In the genomic region with DNA sequence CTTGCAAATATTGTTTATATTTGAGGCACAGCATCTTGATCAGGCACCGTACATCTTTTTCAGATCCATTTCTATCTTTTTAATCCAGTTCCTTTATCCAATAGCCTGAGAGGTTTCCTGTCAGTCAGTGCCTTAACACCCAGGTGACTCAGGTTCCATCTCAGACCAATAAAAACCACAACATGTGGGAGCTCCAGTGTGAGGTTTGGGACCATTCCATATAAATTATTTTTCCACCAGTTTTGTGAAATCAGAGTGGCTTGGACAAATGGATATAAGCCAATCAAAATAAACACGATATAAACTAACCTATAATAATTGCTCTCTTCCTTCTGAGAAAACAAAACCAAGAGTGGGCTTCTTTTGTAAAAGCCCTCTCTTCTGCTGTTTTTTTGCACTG, we compare ENCODE assay signal across 19 cellular contexts.
A peak's percentile ranks its signal among the peaks of the same experiment; 100 is the strongest.
DNase-seq lines count a peak whose midpoint lies in the region; ATAC-seq, FAIRE-seq and TF ChIP-seq lines count a peak whose summit lies in the region.
"Had no signal": no experiment of that assay in that cellular context is flagged by ENCODE, and none has a peak within 500 bp of the region (broad histone marks: within the 10 kb centered on the region; RNA-seq: fewer than 3 reads in every experiment).

No MANE protein-coding gene starts in this region.

- H3K27ac Mint-ChIP-seq in MCF 10A (ENCODE audit: low read depth, unreplicated experiment) (no peak overlapping the region), chondrocyte (ENCODE audit: unreplicated experiment) (no peak overlapping the region)
- H3K27ac Mint-ChIP-seq: CD4-positive, alpha-beta T cell had no signal

- in situ Hi-C loops in astrocyte of the cerebellum (cut with HindIII; ENCODE audit: low sequenced_read_pairs) = no loop called here

- H3K4me3 ChIP-seq in breast epithelium (no peak overlapping the region), astrocyte of the cerebellum (ENCODE audit: low read depth, low read length) (no peak overlapping the region), epithelial cell of esophagus (ENCODE audit: low read length) (no peak overlapping the region)
- H3K4me3 ChIP-seq: A549, HAP-1 had no signal

- H3K27ac ChIP-seq in breast epithelium (no peak overlapping the region), foreskin keratinocyte (no peak overlapping the region)
- H3K27ac ChIP-seq: 22Rv1, A549, C4-2B had no signal

- H3K27me3 ChIP-seq in breast epithelium (no peaks in the 10 kb centered on the region), foreskin keratinocyte (peaks cover 23% of the 10 kb centered on the region)

- DNase-seq in MCF 10A (ENCODE audit: unreplicated experiment) (peak; percentile 43), breast epithelium (ENCODE audit: low spot score in 2 of 2) (no peak), astrocyte of the cerebellum (ENCODE audit: low read depth) (peak; percentile 65), epithelial cell of esophagus (ENCODE audit: low read depth) (peak; percentile 12), urothelium cell line (ENCODE audit: low spot score) (peak; percentile 44), foreskin keratinocyte (no peak), chondrocyte (ENCODE audit: low spot score) (no peak)
- no peak for DNase-seq in activated CD4-positive, alpha-beta T cell treated with anti-CD3 and anti-CD28 coated beads for 1 hour
- DNase-seq: AML-193; Caco-2; CD4-positive, alpha-beta T cell; GDM1 had no signal

- CTCF ChIA-PET in MCF 10A (lab: Yijun Ruan, JAX) = no interaction called here

- H3K27me3 Mint-ChIP-seq in MCF 10A (ENCODE audit: insufficient read depth, unreplicated experiment) (peaks cover 39% of the 10 kb centered on the region), chondrocyte (ENCODE audit: low read depth) (no peaks in the 10 kb centered on the region)
- H3K27me3 Mint-ChIP-seq: CD4-positive, alpha-beta T cell had no signal

- TF ChIP-seq POLR2A in breast epithelium (IDR thresholded peaks at IDR 0.05) = no peak

- FAIRE-seq in urothelium cell line (lab: Jason Lieb, UNC) = no peak
- FAIRE-seq: A549, D721Med, GM12892, H1 had no signal

- H3K4me1 Mint-ChIP-seq in MCF 10A (ENCODE audit: insufficient read depth, unreplicated experiment) = peaks cover 6% of the 10 kb centered on the region
- peaks cover 18% of the 10 kb centered on the region for H3K4me1 Mint-ChIP-seq in chondrocyte (ENCODE audit: low read depth)

- H3K36me3 Mint-ChIP-seq in MCF 10A (ENCODE audit: insufficient read depth, unreplicated experiment) = no peaks in the 10 kb centered on the region
- peaks cover 2% of the 10 kb centered on the region for H3K36me3 Mint-ChIP-seq in chondrocyte (ENCODE audit: low read depth)

- POLR2A ChIA-PET in MCF 10A (lab: Yijun Ruan, JAX) = no interaction called here

- TF ChIP-seq CTCF in MCF 10A (IDR thresholded peaks at IDR 0.05; ENCODE audit: unreplicated experiment) (no peak), breast epithelium (IDR thresholded peaks at IDR 0.05) (no peak), astrocyte of the cerebellum (IDR thresholded peaks at IDR 0.05; ENCODE audit: low read depth, low read length, missing control alignments) (no peak), epithelial cell of esophagus (IDR thresholded peaks at IDR 0.05; ENCODE audit: insufficient read depth, low read depth, low read length, missing control alignments) (no peak), foreskin keratinocyte (conservative IDR thresholded peaks at IDR 0.05) (no peak), chondrocyte (IDR thresholded peaks at IDR 0.05) (no peak)

- intact Hi-C loops in MCF 10A (cut with micrococcal nuclease) (no loop called here), breast epithelium (cut with DNase I; ENCODE audit: low total_unique reads) (loop anchor here (2.0 kb wide), 1 partner anchor 20 kb away; no protein-coding TSS in a partner anchor)

- no peaks in the 10 kb centered on the region for H3K9me3 ChIP-seq in breast epithelium
- H3K9me3 ChIP-seq: A549, Caco-2, HAP-1 had no signal

- H3K4me1 ChIP-seq in breast epithelium (no peaks in the 10 kb centered on the region), foreskin keratinocyte (no peaks in the 10 kb centered on the region)
- H3K4me1 ChIP-seq: A549, Caco-2, HAP-1 had no signal

- no peak overlapping the region for H3K4me3 Mint-ChIP-seq in MCF 10A (ENCODE audit: unreplicated experiment)
- H3K4me3 Mint-ChIP-seq in chondrocyte (ENCODE audit: unreplicated experiment) = no peak overlapping the region
- H3K4me3 Mint-ChIP-seq: CD4-positive, alpha-beta T cell had no signal

- no peak for ATAC-seq in foreskin keratinocyte
- ATAC-seq: A549 had no signal

- no TSS peak for BruUV-seq in MCF 10A (replicated peaks; lab: Mats Ljungman, UMichigan)

- H3K9me3 Mint-ChIP-seq in MCF 10A (ENCODE audit: unreplicated experiment) (no peaks in the 10 kb centered on the region), chondrocyte (ENCODE audit: low read depth) (no peaks in the 10 kb centered on the region)
- H3K9me3 Mint-ChIP-seq: CD4-positive, alpha-beta T cell had no signal

- no peaks in the 10 kb centered on the region for H3K36me3 ChIP-seq in breast epithelium
- H3K36me3 ChIP-seq: HAP-1 had no signal

Comparison
In these comparisons a context has a peak if more than half of its experiments do, and no peak if none do; other contexts are left out.
1. DNase-seq: peak in MCF 10A (single experiment), astrocyte of the cerebellum (single experiment), epithelial cell of esophagus (single experiment) and urothelium cell line (single experiment); none in breast epithelium (0 of 2), foreskin keratinocyte (0 of 2), activated CD4-positive, alpha-beta T cell treated with anti-CD3 and anti-CD28 coated beads for 1 hour (single experiment) and chondrocyte (single experiment).